In genomic region chr17:65814418-65814817, GRCh38 we compare ENCODE assay signal across 26 cellular contexts.
"Had no signal": no experiment of that assay in that cellular context is flagged by ENCODE, and none has a peak within 500 bp of the region (broad histone marks: within the 10 kb centered on the region; RNA-seq: fewer than 3 reads in every experiment).

No MANE protein-coding gene starts in this region.

- H3K4me3 ChIP-seq: ovary, psoas muscle, right lobe of liver, sigmoid colon, stomach, thoracic aorta, thyroid gland, tibial nerve, upper lobe of left lung, vagina had no signal

- H3K36me3 ChIP-seq: neutrophil, ovary, right lobe of liver, sigmoid colon, stomach, thoracic aorta, thyroid gland, tibial nerve, upper lobe of left lung, vagina had no signal

- ATAC-seq: natural killer cell treated with Interleukin-12 subunit alpha and Interleukin-12 subunit beta and Interleukin-15 and Interleukin-18, amount 100 ng/mL, for 72 hours; psoas muscle; right cardiac atrium; right lobe of liver; stimulated activated effector memory CD8-positive, alpha-beta T cell treated with anti-CD3 and anti-CD28 coated beads, Interleukin-12 subunit alpha, Interleukin-12 subunit beta, amount 100 ng/mL, for 72 hours; stimulated activated naive B cell treated with anti-CD40 and anti-IgM and Interleukin-4, amounts not matched to agents 10 μg/mL and 1 μg/mL and 100 μg/mL, for 72 hours had no signal

- H2AFZ ChIP-seq: parathyroid adenoma had no signal

- H3K79me2 ChIP-seq: parathyroid adenoma had no signal

- H3K9me3 ChIP-seq: neutrophil, ovary, psoas muscle, right lobe of liver, sigmoid colon, stomach, thoracic aorta, thyroid gland, tibial nerve, upper lobe of left lung, vagina had no signal

- DNase-seq: nephron progenitor cell; nucleus accumbens; ovary; posterior cingulate gyrus; psoas muscle; right cardiac atrium; right lobe of liver; sigmoid colon; small intestine; stimulated activated CD4-positive, alpha-beta T cell treated with anti-CD3 and anti-CD28 coated beads, Interleukin-15, amount 100 ng/mL, for 24 hours; stimulated activated CD4-positive, alpha-beta T cell treated with anti-CD3 and anti-CD28 coated beads, Interleukin-2, amount 100 ng/mL, for 24 hours; stimulated activated CD4-positive, alpha-beta T cell treated with anti-CD3 and anti-CD28 coated beads, Interleukin-2, amount 100 ng/mL, for 48 hours; stimulated activated CD4-positive, alpha-beta T cell treated with anti-CD3 and anti-CD28 coated beads, Interleukin-4, amount 100 ng/mL, for 24 hours; stimulated activated naive B cell treated with anti-CD40 and anti-IgM and Interleukin-4, amounts not matched to agents 10 μg/mL and 1 μg/mL and 100 μg/mL, for 72 hours; stimulated activated naive CD4-positive, alpha-beta T cell treated with Interleukin-2 at 50 U/mL for 16 hours; stomach; thyroid gland; trophoblast cell; upper lobe of left lung had no signal

- H3K4me1 ChIP-seq: parathyroid adenoma, psoas muscle, right lobe of liver, stomach, tibial nerve, upper lobe of left lung, vagina had no signal

- H3K27me3 ChIP-seq: ovary, right lobe of liver, sigmoid colon, stomach, thyroid gland, tibial nerve, upper lobe of left lung, vagina had no signal

- H3K9ac ChIP-seq: parathyroid adenoma had no signal

- H3K27ac ChIP-seq: neutrophil, ovary, parathyroid adenoma, psoas muscle, right lobe of liver, sigmoid colon, stomach, thoracic aorta, thyroid gland, tibial nerve, upper lobe of left lung, vagina had no signal
